1 cellular context compared by ENCODE assay signal in the genomic region with DNA sequence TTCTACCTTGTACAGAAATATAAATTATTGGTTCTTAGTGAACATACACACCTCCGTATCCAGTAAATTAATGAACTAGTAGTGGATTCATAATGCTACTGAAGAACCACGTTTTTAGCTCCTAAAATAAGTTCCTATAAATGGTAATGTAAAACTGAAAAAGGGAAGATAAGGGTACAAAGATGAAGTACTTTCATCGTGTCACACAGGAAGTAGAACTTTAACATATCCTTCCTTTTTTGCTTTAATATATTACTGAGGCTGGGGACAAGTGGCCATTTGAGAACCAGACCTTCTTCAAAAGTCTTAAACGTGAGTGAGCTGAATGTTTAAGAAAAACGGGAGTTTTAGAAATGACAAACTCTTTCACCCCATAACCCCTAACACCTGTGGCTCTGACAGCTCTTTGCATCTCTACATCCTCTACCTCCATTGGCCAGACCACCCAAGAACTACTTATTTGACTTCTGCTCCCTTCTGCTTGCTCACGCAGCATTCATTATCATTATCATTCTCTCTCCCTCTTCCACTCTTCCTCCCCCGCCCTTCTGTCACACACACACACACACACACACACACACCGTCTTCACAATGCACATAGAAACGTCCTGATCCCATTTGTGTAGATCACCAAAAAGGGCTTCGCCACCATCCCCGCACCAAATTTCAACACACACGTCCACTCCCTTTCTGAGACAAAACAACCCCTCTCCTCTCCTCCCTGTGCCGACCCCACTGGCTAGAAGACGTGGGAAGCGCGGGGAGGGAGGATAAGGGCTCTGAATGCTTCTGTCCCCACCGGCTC.
TF ChIP-seq lines count a peak whose summit lies in the region.

No MANE protein-coding gene starts in this region.

TF ChIP-seq in K562, 482 proteins besides CTCF, POLR2A, EP300 and RAD21 (continued from another document and continues in another):
- TF ChIP-seq ZNF407 (IDR thresholded peaks at IDR 0.05; ENCODE audit: low read depth) (peak; percentile 89), PML (IDR thresholded peaks at IDR 0.05; ENCODE audit: low read length) (no peak), CBX2 (IDR thresholded peaks at IDR 0.05; ENCODE audit: insufficient read depth, low read length, poor library complexity, severe bottlenecking) (no peak), WHSC1 (IDR thresholded peaks at IDR 0.05; ENCODE audit: low read length) (no peak), ZEB2 (IDR thresholded peaks at IDR 0.05) (peak; percentile 69; the same call in 1 of the 2 replicates), ZNF449 (CRISPR knock-in tag; IDR thresholded peaks at IDR 0.05) (no peak), CBX8 (IDR thresholded peaks at IDR 0.05; ENCODE audit: borderline replicate concordance, extremely low read depth, low read depth, low read length, poor library complexity, severe bottlenecking) (no peak), SRSF3 (IDR thresholded peaks at IDR 0.05; ENCODE audit: insufficient read depth, low read length) (no peak), ZNF311 (CRISPR knock-in tag; IDR thresholded peaks at IDR 0.05) (no peak), SLC30A9 (CRISPR knock-in tag; IDR thresholded peaks at IDR 0.05) (no peak), BMI1 (IDR thresholded peaks at IDR 0.05; ENCODE audit: low read length) (no peak), MTA2 (IDR thresholded peaks at IDR 0.05; ENCODE audit: low read depth) (no peak), MAFF (IDR thresholded peaks at IDR 0.05; ENCODE audit: low read length) (no peak), ZNF830 (CRISPR knock-in tag; IDR thresholded peaks at IDR 0.05) (no peak), GABPB1 (CRISPR knock-in tag; IDR thresholded peaks at IDR 0.05) (no peak), KLF16 (IDR thresholded peaks at IDR 0.05) (no peak), KAT8 (IDR thresholded peaks at IDR 0.05; ENCODE audit: low read depth) (no peak), U2AF2 (optimal IDR thresholded peaks at IDR 0.05; ENCODE audit: low read depth, low read length) (no peak), CHCHD3 (CRISPR knock-in tag; IDR thresholded peaks at IDR 0.05) (no peak), SP1 (CRISPR knock-in tag; IDR thresholded peaks at IDR 0.05) (no peak), PHF20 (IDR thresholded peaks at IDR 0.05; ENCODE audit: partially characterized antibody) (peak; percentile 18), GABPA (tag; conservative IDR thresholded peaks at IDR 0.05; ENCODE audit: low read depth) (no peak), RBM17 (IDR thresholded peaks at IDR 0.05; ENCODE audit: borderline replicate concordance, low read depth, low read length) (no peak), TGIF2 (CRISPR knock-in tag; IDR thresholded peaks at IDR 0.05) (no peak), EWSR1 (IDR thresholded peaks at IDR 0.05; ENCODE audit: borderline replicate concordance, low read depth, partially characterized antibody) (no peak), TARDBP (IDR thresholded peaks at IDR 0.05) (no peak), TCF3 (CRISPR knock-in tag; IDR thresholded peaks at IDR 0.05) (peak; percentile 3; the same call in 1 of the 2 replicates), ZFP1 (CRISPR knock-in tag; IDR thresholded peaks at IDR 0.05) (no peak), ZBTB43 (CRISPR knock-in tag; IDR thresholded peaks at IDR 0.05) (no peak), KAT7 (CRISPR knock-in tag; IDR thresholded peaks at IDR 0.05; ENCODE audit: borderline replicate concordance) (no peak), RBM14 (IDR thresholded peaks at IDR 0.05; ENCODE audit: borderline replicate concordance, insufficient read depth, low read depth, low read length) (no peak), BCOR (IDR thresholded peaks at IDR 0.05) (0 out of 2 replicates have a peak, but pooled peaks have one; percentile 29), CBFA2T3 (IDR thresholded peaks at IDR 0.05) (peak; percentile 9; the same call in 1 of the 2 replicates), ARID2 (IDR thresholded peaks at IDR 0.05) (0 out of 2 replicates have a peak, but pooled peaks have one; percentile 45)
- TF ChIP-seq, protein P1, sequence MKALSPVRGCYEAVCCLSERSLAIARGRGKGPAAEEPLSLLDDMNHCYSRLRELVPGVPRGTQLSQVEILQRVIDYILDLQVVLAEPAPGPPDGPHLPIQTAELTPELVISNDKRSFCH (CRISPR knock-in tag; IDR thresholded peaks at IDR 0.05) = no peak
- TF ChIP-seq, protein P1 (tag; IDR thresholded peaks at IDR 0.05) = no peak
- TF ChIP-seq, protein P2, sequence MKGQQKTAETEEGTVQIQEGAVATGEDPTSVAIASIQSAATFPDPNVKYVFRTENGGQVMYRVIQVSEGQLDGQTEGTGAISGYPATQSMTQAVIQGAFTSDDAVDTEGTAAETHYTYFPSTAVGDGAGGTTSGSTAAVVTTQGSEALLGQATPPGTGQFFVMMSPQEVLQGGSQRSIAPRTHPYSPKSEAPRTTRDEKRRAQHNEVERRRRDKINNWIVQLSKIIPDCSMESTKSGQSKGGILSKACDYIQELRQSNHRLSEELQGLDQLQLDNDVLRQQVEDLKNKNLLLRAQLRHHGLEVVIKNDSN (CRISPR knock-in tag; IDR thresholded peaks at IDR 0.05) = no peak
- TF ChIP-seq, protein P3, sequence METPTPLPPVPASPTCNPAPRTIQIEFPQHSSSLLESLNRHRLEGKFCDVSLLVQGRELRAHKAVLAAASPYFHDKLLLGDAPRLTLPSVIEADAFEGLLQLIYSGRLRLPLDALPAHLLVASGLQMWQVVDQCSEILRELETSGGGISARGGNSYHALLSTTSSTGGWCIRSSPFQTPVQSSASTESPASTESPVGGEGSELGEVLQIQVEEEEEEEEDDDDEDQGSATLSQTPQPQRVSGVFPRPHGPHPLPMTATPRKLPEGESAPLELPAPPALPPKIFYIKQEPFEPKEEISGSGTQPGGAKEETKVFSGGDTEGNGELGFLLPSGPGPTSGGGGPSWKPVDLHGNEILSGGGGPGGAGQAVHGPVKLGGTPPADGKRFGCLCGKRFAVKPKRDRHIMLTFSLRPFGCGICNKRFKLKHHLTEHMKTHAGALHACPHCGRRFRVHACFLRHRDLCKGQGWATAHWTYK (CRISPR knock-in tag; IDR thresholded peaks at IDR 0.05) = no peak
- TF ChIP-seq, protein P4, sequence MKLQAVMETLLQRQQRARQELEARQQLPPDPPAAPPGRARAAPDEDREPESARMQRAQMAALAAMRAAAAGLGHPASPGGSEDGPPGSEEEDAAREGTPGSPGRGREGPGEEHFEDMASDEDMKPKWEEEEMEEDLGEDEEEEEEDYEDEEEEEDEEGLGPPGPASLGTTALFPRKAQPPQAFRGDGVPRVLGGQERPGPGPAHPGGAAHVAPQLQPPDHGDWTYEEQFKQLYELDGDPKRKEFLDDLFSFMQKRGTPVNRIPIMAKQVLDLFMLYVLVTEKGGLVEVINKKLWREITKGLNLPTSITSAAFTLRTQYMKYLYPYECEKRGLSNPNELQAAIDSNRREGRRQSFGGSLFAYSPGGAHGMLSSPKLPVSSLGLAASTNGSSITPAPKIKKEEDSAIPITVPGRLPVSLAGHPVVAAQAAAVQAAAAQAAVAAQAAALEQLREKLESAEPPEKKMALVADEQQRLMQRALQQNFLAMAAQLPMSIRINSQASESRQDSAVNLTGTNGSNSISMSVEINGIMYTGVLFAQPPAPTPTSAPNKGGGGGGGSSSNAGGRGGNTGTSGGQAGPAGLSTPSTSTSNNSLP (IDR thresholded peaks at IDR 0.05; ENCODE audit: borderline replicate concordance, low read depth, low read length) = no peak
- TF ChIP-seq, protein P5, sequence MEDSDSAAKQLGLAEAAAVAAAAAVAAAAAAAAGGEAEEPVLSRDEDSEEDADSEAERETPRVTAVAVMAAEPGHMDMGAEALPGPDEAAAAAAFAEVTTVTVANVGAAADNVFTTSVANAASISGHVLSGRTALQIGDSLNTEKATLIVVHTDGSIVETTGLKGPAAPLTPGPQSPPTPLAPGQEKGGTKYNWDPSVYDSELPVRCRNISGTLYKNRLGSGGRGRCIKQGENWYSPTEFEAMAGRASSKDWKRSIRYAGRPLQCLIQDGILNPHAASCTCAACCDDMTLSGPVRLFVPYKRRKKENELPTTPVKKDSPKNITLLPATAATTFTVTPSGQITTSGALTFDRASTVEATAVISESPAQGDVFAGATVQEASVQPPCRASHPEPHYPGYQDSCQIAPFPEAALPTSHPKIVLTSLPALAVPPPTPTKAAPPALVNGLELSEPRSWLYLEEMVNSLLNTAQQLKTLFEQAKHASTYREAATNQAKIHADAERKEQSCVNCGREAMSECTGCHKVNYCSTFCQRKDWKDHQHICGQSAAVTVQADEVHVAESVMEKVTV (CRISPR knock-in tag; IDR thresholded peaks at IDR 0.05) = no peak
- TF ChIP-seq, protein P6, sequence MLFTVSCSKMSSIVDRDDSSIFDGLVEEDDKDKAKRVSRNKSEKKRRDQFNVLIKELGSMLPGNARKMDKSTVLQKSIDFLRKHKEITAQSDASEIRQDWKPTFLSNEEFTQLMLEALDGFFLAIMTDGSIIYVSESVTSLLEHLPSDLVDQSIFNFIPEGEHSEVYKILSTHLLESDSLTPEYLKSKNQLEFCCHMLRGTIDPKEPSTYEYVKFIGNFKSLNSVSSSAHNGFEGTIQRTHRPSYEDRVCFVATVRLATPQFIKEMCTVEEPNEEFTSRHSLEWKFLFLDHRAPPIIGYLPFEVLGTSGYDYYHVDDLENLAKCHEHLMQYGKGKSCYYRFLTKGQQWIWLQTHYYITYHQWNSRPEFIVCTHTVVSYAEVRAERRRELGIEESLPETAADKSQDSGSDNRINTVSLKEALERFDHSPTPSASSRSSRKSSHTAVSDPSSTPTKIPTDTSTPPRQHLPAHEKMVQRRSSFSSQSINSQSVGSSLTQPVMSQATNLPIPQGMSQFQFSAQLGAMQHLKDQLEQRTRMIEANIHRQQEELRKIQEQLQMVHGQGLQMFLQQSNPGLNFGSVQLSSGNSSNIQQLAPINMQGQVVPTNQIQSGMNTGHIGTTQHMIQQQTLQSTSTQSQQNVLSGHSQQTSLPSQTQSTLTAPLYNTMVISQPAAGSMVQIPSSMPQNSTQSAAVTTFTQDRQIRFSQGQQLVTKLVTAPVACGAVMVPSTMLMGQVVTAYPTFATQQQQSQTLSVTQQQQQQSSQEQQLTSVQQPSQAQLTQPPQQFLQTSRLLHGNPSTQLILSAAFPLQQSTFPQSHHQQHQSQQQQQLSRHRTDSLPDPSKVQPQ (CRISPR knock-in tag; IDR thresholded peaks at IDR 0.05; ENCODE audit: borderline replicate concordance) = no peak
